18 cellular contexts compared by ENCODE assay signal in genomic region chr5:38478166-38478565, GRCh38.
"Had no signal": no experiment of that assay in that cellular context is flagged by ENCODE, and none has a peak within 500 bp of the region (broad histone marks: within the 10 kb centered on the region; RNA-seq: fewer than 3 reads in every experiment).

No MANE protein-coding gene starts in this region.

- DNase-seq: dermis blood vessel endothelial cell; effector memory CD4-positive, alpha-beta T cell; erythroblast; esophagus squamous epithelium; immature natural killer cell; islet precursor cell; left ventricle myocardium superior; lower lobe of right lung; natural killer cell; pancreas; sigmoid colon; stimulated activated CD4-positive, alpha-beta T cell treated with anti-CD3 and anti-CD28 coated beads, Interleukin-2, amount 100 ng/mL, for 24 hours; stimulated activated CD4-positive, alpha-beta T cell treated with anti-CD3 and anti-CD28 coated beads, Interleukin-4, amount 100 ng/mL, for 24 hours; stimulated activated naive CD4-positive, alpha-beta T cell treated with Interleukin-2 at 50 U/mL for 16 hours; stomach; thyroid gland; trophoblast cell had no signal

- FAIRE-seq: endothelial cell of umbilical vein, pancreas had no signal
